ENCODE assay signal across 16 cellular contexts in the genomic region with DNA sequence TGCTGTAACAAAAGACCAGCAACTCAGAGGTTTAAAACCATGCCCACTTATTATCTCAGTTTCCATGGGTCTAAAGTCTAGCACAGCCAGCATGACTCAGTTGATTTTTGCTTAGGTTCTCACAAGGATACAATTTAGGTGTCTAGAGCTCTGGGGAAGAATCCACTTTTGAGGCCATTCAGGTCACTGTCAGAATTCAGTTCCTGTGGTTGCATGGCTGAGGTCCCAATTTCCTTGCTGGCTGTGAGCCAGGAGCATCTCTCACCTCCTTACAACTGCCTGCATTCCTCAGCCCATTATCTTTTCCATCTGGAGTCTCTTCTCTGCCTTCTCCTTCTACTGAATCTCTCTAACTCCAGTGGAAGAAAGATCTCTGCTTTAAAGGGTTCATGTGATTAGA.
"Had no signal": no experiment of that assay in that cellular context is flagged by ENCODE, and none has a peak within 500 bp of the region (broad histone marks: within the 10 kb centered on the region; RNA-seq: fewer than 3 reads in every experiment).

No MANE protein-coding gene starts in this region.

- H3K27ac ChIP-seq: colonic mucosa, spleen had no signal

- DNase-seq: activated CD4-positive, alpha-beta memory T cell treated with anti-CD3 and anti-CD28 coated beads for 36 hours; activated CD4-positive, CD25-positive, alpha-beta regulatory T cell treated with anti-CD3 and anti-CD28 coated beads, Interleukin-2, amount 50 U/mL, for 72 hours; activated gamma-delta T cell; activated naive CD8-positive, alpha-beta T cell treated with anti-CD3 and anti-CD28 coated beads for 36 hours; activated T-cell treated with anti-CD3 and anti-CD28 coated beads, Interleukin-2, amount 50 U/mL, for 48 hours; anterior cingulate cortex; colonic mucosa; effector CD8-positive, alpha-beta T cell; hypothalamus; natural killer cell; spleen; stimulated activated naive CD4-positive, alpha-beta T cell had no signal

- H3K27me3 ChIP-seq: colonic mucosa, spleen had no signal

- H3K27me3 Mint-ChIP-seq: activated CD4-positive, alpha-beta memory T cell treated with anti-CD3 and anti-CD28 coated beads for 36 hours; activated naive CD8-positive, alpha-beta T cell treated with anti-CD3 and anti-CD28 coated beads for 36 hours had no signal

- H3K36me3 Mint-ChIP-seq: natural killer cell, type B pancreatic cell had no signal

- H3K4me1 ChIP-seq: colonic mucosa had no signal

- H3K9me3 ChIP-seq: colonic mucosa had no signal

- H3K4me3 ChIP-seq: colonic mucosa, lung, spleen had no signal

- H3K4me3 Mint-ChIP-seq: activated CD4-positive, alpha-beta memory T cell treated with anti-CD3 and anti-CD28 coated beads for 36 hours; activated naive CD8-positive, alpha-beta T cell treated with anti-CD3 and anti-CD28 coated beads for 36 hours; natural killer cell; type B pancreatic cell had no signal

- H3K36me3 ChIP-seq: colonic mucosa, spleen had no signal

- H3K27ac Mint-ChIP-seq: activated CD4-positive, alpha-beta memory T cell treated with anti-CD3 and anti-CD28 coated beads for 36 hours; activated naive CD8-positive, alpha-beta T cell treated with anti-CD3 and anti-CD28 coated beads for 36 hours; natural killer cell; progenitor cell of endocrine pancreas; type B pancreatic cell had no signal

- ATAC-seq: natural killer cell, sciatic nerve had no signal
